In genomic region chr10:45726703-45727420, GRCh38 we compare ENCODE assay signal across 8 cellular contexts. TPM values are rescaled to one million over a fixed set of nuclear protein-coding genes. Genes with fewer than 3 reads are reported as not detected.
DNase-seq lines count a peak whose midpoint lies in the region; ATAC-seq and TF ChIP-seq lines count a peak whose summit lies in the region.
"Not testable (repeated sequence)": the region's sequence is repeated elsewhere in the genome, so short reads cannot be mapped to it uniquely, and the experiment has no call there.

Gene WASHC2C (plus strand): TSS chr10:45727266. CDS start chr10:45727318, 52 bp downstream.

- H3K4me3 Mint-ChIP-seq in naive thymus-derived CD8-positive, alpha-beta T cell, result peak within 1 kb of the TSS; percentile 79 to 91 (median 82)
- peak within 1 kb of the TSS; percentile 87 to 93 for H3K4me3 Mint-ChIP-seq in stimulated activated naive B cell treated with anti-CD40 and anti-IgM and Interleukin-4, amounts not matched to agents 10 μg/mL and 1 μg/mL and 100 μg/mL, for 72 hours

- H3K36me3 ChIP-seq in H7 (replicated peaks; ENCODE audit: control insufficient read depth, insufficient read depth, low read length); SJCRH30: not testable (repeated sequence)

- H3K4me3 ChIP-seq in H7 (ENCODE audit: insufficient read depth, low read depth, low read length), result peak within 1 kb of the TSS; percentile 80
- H3K4me3 ChIP-seq in SJCRH30, result peak within 1 kb of the TSS; percentile 76
- peak within 1 kb of the TSS; percentile 65 for H3K4me3 ChIP-seq in fibroblast of pulmonary artery (replicated peaks; ENCODE audit: low read depth, low read length)

- peak within 1 kb of the TSS; percentile 70 to 96 (median 86) for H3K27ac Mint-ChIP-seq in naive thymus-derived CD8-positive, alpha-beta T cell
- H3K27ac Mint-ChIP-seq in stimulated activated naive B cell treated with anti-CD40 and anti-IgM and Interleukin-4, amounts not matched to agents 10 μg/mL and 1 μg/mL and 100 μg/mL, for 72 hours, result peak within 1 kb of the TSS; percentile 97

- not testable (repeated sequence) for H3K27ac ChIP-seq in SJCRH30

- H3K36me3 Mint-ChIP-seq in naive thymus-derived CD8-positive, alpha-beta T cell, result peaks cover 0 to 16% (median 0%) of the 10 kb centered on the region in 3 donors
- not testable (repeated sequence) for H3K36me3 Mint-ChIP-seq in stimulated activated naive B cell treated with anti-CD40 and anti-IgM and Interleukin-4, amounts not matched to agents 10 μg/mL and 1 μg/mL and 100 μg/mL, for 72 hours

- H3K9me3 Mint-ChIP-seq in naive thymus-derived CD8-positive, alpha-beta T cell; stimulated activated naive B cell treated with anti-CD40 and anti-IgM and Interleukin-4, amounts not matched to agents 10 μg/mL and 1 μg/mL and 100 μg/mL, for 72 hours: not testable (repeated sequence)

- not testable (repeated sequence) for H3K27me3 Mint-ChIP-seq in naive thymus-derived CD8-positive, alpha-beta T cell; stimulated activated naive B cell treated with anti-CD40 and anti-IgM and Interleukin-4, amounts not matched to agents 10 μg/mL and 1 μg/mL and 100 μg/mL, for 72 hours

- not testable (repeated sequence) for H3K9me3 ChIP-seq in SJCRH30 (replicated peaks)

- peaks cover 6 to 20% (median 17%) of the 10 kb centered on the region in 4 donors for H3K4me1 Mint-ChIP-seq in naive thymus-derived CD8-positive, alpha-beta T cell
- peaks cover 11 to 16% of the 10 kb centered on the region in 2 donors for H3K4me1 Mint-ChIP-seq in stimulated activated naive B cell treated with anti-CD40 and anti-IgM and Interleukin-4, amounts not matched to agents 10 μg/mL and 1 μg/mL and 100 μg/mL, for 72 hours

- DNase-seq in ELR (ENCODE audit: low read depth) (peak; percentile 81), H7 (peak; percentile 84), LoVo (ENCODE audit: low spot score) (peak; percentile 51), SJCRH30 (peak; percentile 81 to 91), activated gamma-delta T cell (lab: John Stamatoyannopoulos, UW) (peak; percentile 95), fibroblast of pulmonary artery (ENCODE audit: low read depth) (peak; percentile 51)
- DNase-seq in naive thymus-derived CD8-positive, alpha-beta T cell, result peak; percentile 89 to 99 (median 94)
- peak; percentile 91 for DNase-seq in stimulated activated naive B cell treated with anti-CD40 and anti-IgM and Interleukin-4, amounts not matched to agents 10 μg/mL and 1 μg/mL and 100 μg/mL, for 72 hours

- peak; percentile 88 to 94 for ATAC-seq in naive thymus-derived CD8-positive, alpha-beta T cell
- ATAC-seq in stimulated activated naive B cell treated with anti-CD40 and anti-IgM and Interleukin-4, amounts not matched to agents 10 μg/mL and 1 μg/mL and 100 μg/mL, for 72 hours (replicated peaks), result peak; percentile 95 to 96

- POLR2A ChIA-PET in naive thymus-derived CD8-positive, alpha-beta T cell (lab: Charles Lee), result interaction anchor here (0.5 to 1.2 kb wide), 2 partner anchors 47 to 54 kb away, joined by 3 to 4 read pairs; partner anchors contain the start of gene ZFAND4

- H3K4me1 ChIP-seq in SJCRH30, result not testable (repeated sequence)

- not testable (repeated sequence) for TF ChIP-seq CTCF in fibroblast of pulmonary artery (IDR thresholded peaks at IDR 0.05; ENCODE audit: low read length, missing control alignments)

- H3K27me3 ChIP-seq in H7 (ENCODE audit: control insufficient read depth, insufficient read depth, low read length); SJCRH30: not testable (repeated sequence)

RNA-seq across cellular contexts. Expression of gene WASHC2C, which starts in this region (rescaled TPM):
- 17.6 and 23.2 TPM in 2 replicates for total RNA-seq in H7 (2014; rRNA removed; shearing (Covaris generic))
- 11.9 and 14.3 TPM in 2 replicates for total RNA-seq in SJCRH30 (2014; rRNA removed; shearing (Covaris generic))
- total RNA-seq in naive thymus-derived CD8-positive, alpha-beta T cell, result 10 to 100 TPM; 57.3 to 69.1 TPM
- 10 to 100 TPM; 17.7 to 34.2 (median 19.4) TPM for polyA plus RNA-seq in naive thymus-derived CD8-positive, alpha-beta T cell
